Comparison of ENCODE assay signal across 8 cellular contexts in genomic region chr19:6481541-6482342, GRCh38. TPM values are rescaled to one million over a fixed set of nuclear protein-coding genes. Genes with fewer than 3 reads are reported as not detected.
DNase-seq lines count a peak whose midpoint lies in the region; ATAC-seq and TF ChIP-seq lines count a peak whose summit lies in the region.

A gene with protein sequence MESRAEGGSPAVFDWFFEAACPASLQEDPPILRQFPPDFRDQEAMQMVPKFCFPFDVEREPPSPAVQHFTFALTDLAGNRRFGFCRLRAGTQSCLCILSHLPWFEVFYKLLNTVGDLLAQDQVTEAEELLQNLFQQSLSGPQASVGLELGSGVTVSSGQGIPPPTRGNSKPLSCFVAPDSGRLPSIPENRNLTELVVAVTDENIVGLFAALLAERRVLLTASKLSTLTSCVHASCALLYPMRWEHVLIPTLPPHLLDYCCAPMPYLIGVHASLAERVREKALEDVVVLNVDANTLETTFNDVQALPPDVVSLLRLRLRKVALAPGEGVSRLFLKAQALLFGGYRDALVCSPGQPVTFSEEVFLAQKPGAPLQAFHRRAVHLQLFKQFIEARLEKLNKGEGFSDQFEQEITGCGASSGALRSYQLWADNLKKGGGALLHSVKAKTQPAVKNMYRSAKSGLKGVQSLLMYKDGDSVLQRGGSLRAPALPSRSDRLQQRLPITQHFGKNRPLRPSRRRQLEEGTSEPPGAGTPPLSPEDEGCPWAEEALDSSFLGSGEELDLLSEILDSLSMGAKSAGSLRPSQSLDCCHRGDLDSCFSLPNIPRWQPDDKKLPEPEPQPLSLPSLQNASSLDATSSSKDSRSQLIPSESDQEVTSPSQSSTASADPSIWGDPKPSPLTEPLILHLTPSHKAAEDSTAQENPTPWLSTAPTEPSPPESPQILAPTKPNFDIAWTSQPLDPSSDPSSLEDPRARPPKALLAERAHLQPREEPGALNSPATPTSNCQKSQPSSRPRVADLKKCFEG (minus strand): TSS chr19:6481787. CDS start chr19:6481695, 92 bp downstream.

- no peaks in the 10 kb centered on the region for H3K27me3 Mint-ChIP-seq in MCF 10A (ENCODE audit: insufficient read depth, unreplicated experiment)

- H3K4me3 Mint-ChIP-seq in MCF 10A (ENCODE audit: unreplicated experiment), result no peak within 1 kb of the TSS

- POLR2A ChIA-PET in MCF 10A (lab: Yijun Ruan, JAX), result interaction anchor here (0.6 kb wide), 1 partner anchor 47 kb away, joined by 3 read pairs; no protein-coding TSS in a partner anchor

- peak; percentile 78 for DNase-seq in GM13977 (ENCODE audit: low spot score)
- peak; percentile 73 for DNase-seq in UCSD-AML1 (lab: John Stamatoyannopoulos, UW; ENCODE audit: unreplicated experiment)
- peak; percentile 27 for DNase-seq in MCF 10A (ENCODE audit: unreplicated experiment)
- DNase-seq in medulla oblongata (ENCODE audit: extremely low spot score), result peak; percentile 72
- DNase-seq in stimulated activated naive CD4-positive, alpha-beta T cell (lab: John Stamatoyannopoulos, UW), result peak in 5 of 6 experiments; percentile 32 to 72 (median 55)
- no peak for DNase-seq in H4 (ENCODE audit: low spot score)
- no peak for DNase-seq in HPDE6-E6E7 (ENCODE audit: extremely low spot score)

- TF ChIP-seq CTCF in GM13977 (IDR thresholded peaks at IDR 0.05; ENCODE audit: extremely low read depth, insufficient read depth, missing control alignments), result peak; percentile 72
- TF ChIP-seq CTCF in MCF 10A (IDR thresholded peaks at IDR 0.05; ENCODE audit: unreplicated experiment), result peak; percentile 26

- CTCF ChIA-PET in MCF 10A (lab: Yijun Ruan, JAX), result interaction anchor here (0.5 to 0.6 kb wide), 2 partner anchors 16 to 254 kb away, joined by 3 to 5 read pairs; no protein-coding TSS in a partner anchor

- in situ Hi-C loops in GM13977 (cut with MboI; ENCODE audit: low pct_unique_long_range_greater_than_20kb, low sequenced_read_pairs, unreplicated experiment), result no loop called here

- intact Hi-C loops in MCF 10A (cut with micrococcal nuclease), result no loop called here

- H3K27ac Mint-ChIP-seq in MCF 10A (ENCODE audit: low read depth, unreplicated experiment), result no peak within 1 kb of the TSS

- BruUV-seq in MCF 10A (replicated peaks; lab: Mats Ljungman, UMichigan), result no TSS peak

- peak; percentile 64 for ATAC-seq in HG03159 (IDR thresholded peaks at IDR 0.05; ENCODE audit: unreplicated experiment)

- no peaks in the 10 kb centered on the region for H3K36me3 Mint-ChIP-seq in MCF 10A (ENCODE audit: insufficient read depth, unreplicated experiment)

- H3K4me1 Mint-ChIP-seq in MCF 10A (ENCODE audit: insufficient read depth, unreplicated experiment), result peaks cover 14% of the 10 kb centered on the region

- H3K9me3 Mint-ChIP-seq in MCF 10A (ENCODE audit: unreplicated experiment), result no peaks in the 10 kb centered on the region

RNA-seq across cellular contexts. Expression of the gene that starts here (rescaled TPM):
- total RNA-seq in MCF 10A (2022), result not detected in 2 replicates
- 0.19 TPM in 1 of 2 replicates, not detected in the other for total RNA-seq in H4 (2014; rRNA removed; shearing (Covaris generic))

Comparison
In these comparisons a context has a peak if more than half of its experiments do, and no peak if none do; other contexts are left out.
1. Peak in DNase-seq in MCF 10A; RNA of the gene not detected or under 1 TPM.
2. DNase-seq: peak in GM13977 (single experiment), UCSD-AML1 (single experiment), medulla oblongata (single experiment) and stimulated activated naive CD4-positive, alpha-beta T cell (5 of 6); none in H4 (single experiment) and HPDE6-E6E7 (single experiment).